In the genomic region with DNA sequence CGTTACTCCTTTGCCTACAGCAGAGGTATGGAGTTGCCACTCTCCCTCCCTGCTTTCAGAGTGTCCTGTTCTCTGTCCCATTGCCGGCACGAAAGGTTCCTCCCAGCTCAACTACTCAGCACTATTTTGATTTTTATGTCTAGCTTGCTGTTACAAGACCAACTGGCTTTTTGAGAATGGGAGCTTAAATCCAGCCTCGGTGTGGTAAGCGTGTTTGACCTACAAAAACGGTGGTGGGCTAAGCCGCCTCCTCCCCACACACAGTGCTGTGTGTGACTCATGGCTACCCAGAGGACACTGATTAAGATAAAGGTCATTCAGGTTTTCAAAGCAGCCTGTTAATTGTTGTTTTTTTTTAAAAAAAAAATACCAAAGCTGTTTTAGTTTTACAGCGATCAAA, we compare ENCODE assay signal across 22 cellular contexts.
A peak's percentile ranks its signal among the peaks of the same experiment; 100 is the strongest.
DNase-seq lines count a peak whose midpoint lies in the region; ATAC-seq, FAIRE-seq and TF ChIP-seq lines count a peak whose summit lies in the region.
"Had no signal": no experiment of that assay in that cellular context is flagged by ENCODE, and none has a peak within 500 bp of the region (broad histone marks: within the 10 kb centered on the region; RNA-seq: fewer than 3 reads in every experiment).

No MANE protein-coding gene starts in this region.

- FAIRE-seq in astrocyte (lab: Jason Lieb, UNC) = no peak
- FAIRE-seq: GM12878, islet of Langerhans had no signal

- H3K9ac ChIP-seq in BLaER1 treated with 17β-estradiol and CSF1 and Interleukin-3, amounts not matched to agents 10 nM and 100 nM = peak overlapping the region in 9 of 11 experiments; percentile 24 to 68 (median 50); a peak in 16 of 22 replicates
- H3K9ac ChIP-seq in astrocyte (ENCODE audit: low read length) (peak overlapping the region; percentile 27), mesendoderm (ENCODE audit: low read length) (no peak overlapping the region)

- ATAC-seq in GM19328 (IDR thresholded peaks at IDR 0.05; ENCODE audit: unreplicated experiment) = no peak
- no peak for ATAC-seq in GM21367 (IDR thresholded peaks at IDR 0.05; ENCODE audit: unreplicated experiment)
- ATAC-seq in HG03045 (IDR thresholded peaks at IDR 0.05; ENCODE audit: unreplicated experiment) = no peak
- ATAC-seq: GM12878, psoas muscle had no signal

- H3K9me3 Mint-ChIP-seq in astrocyte (ENCODE audit: unreplicated experiment) = no peaks in the 10 kb centered on the region
- H3K9me3 Mint-ChIP-seq: nephron had no signal

- H3K27me3 ChIP-seq in BLaER1 treated with 17β-estradiol and CSF1 and Interleukin-3, amounts not matched to agents 10 nM and 100 nM = no peaks in the 10 kb centered on the region
- H3K27me3 ChIP-seq in astrocyte (ENCODE audit: insufficient read depth, low read length) = no peaks in the 10 kb centered on the region
- no peaks in the 10 kb centered on the region for H3K27me3 ChIP-seq in mesendoderm (ENCODE audit: insufficient read depth, low read length, poor library complexity)
- H3K27me3 ChIP-seq: colonic mucosa, heart left ventricle, MG63 had no signal

- TF ChIP-seq CTCF in astrocyte (IDR thresholded peaks at IDR 0.05; ENCODE audit: insufficient read depth, low read depth, low read length) = no peak

- no peaks in the 10 kb centered on the region for H3K9me3 ChIP-seq in BLaER1 treated with 17β-estradiol and CSF1 and Interleukin-3, amounts not matched to agents 10 nM and 100 nM (replicated peaks in 1 of 11)
- H3K9me3 ChIP-seq in astrocyte (ENCODE audit: insufficient read depth, low read depth, low read length) = no peaks in the 10 kb centered on the region
- H3K9me3 ChIP-seq: Caco-2, colonic mucosa, HAP-1, heart left ventricle, MG63, psoas muscle had no signal

- H3K4me3 ChIP-seq in BLaER1 treated with 17β-estradiol and CSF1 and Interleukin-3, amounts not matched to agents 10 nM and 100 nM = peak overlapping the region in 4 of 10 experiments; percentile 4 to 32 (median 13); a peak in 5 of 20 replicates
- H3K4me3 ChIP-seq in astrocyte (ENCODE audit: insufficient read depth, low read depth, low read length) (no peak overlapping the region), mesendoderm (ENCODE audit: low read length) (no peak overlapping the region)
- H3K4me3 ChIP-seq: colonic mucosa, GM12878, HAP-1, heart left ventricle, MG63, psoas muscle had no signal

- H3K4me3 Mint-ChIP-seq in astrocyte (ENCODE audit: unreplicated experiment) = no peak overlapping the region
- H3K4me3 Mint-ChIP-seq: nephron had no signal

- no peaks in the 10 kb centered on the region for H3K36me3 Mint-ChIP-seq in astrocyte (ENCODE audit: low read depth, unreplicated experiment)

- peaks cover 5% of the 10 kb centered on the region for H3K4me1 Mint-ChIP-seq in astrocyte (ENCODE audit: low read depth, unreplicated experiment)

- no peak overlapping the region for H2BK5ac ChIP-seq in mesendoderm (ENCODE audit: low read length)

- H3K4me1 ChIP-seq in BLaER1 treated with 17β-estradiol and CSF1 and Interleukin-3, amounts not matched to agents 10 nM and 100 nM = peaks cover 61 to 84% (median 72%) of the 10 kb centered on the region in 10 experiments
- H3K4me1 ChIP-seq in astrocyte (ENCODE audit: insufficient read depth, low read length) (peaks cover 24% of the 10 kb centered on the region), mesendoderm (ENCODE audit: control insufficient read depth, low read depth, low read length) (peaks cover under 1% of the 10 kb centered on the region)
- H3K4me1 ChIP-seq: Caco-2, colonic mucosa, HAP-1, psoas muscle had no signal

- H3K18ac ChIP-seq in mesendoderm (ENCODE audit: low read length) = no peak overlapping the region

- H4K5ac ChIP-seq in mesendoderm (ENCODE audit: low read length) = no peak overlapping the region

- H3K4ac ChIP-seq in mesendoderm (ENCODE audit: low read depth, low read length) = peak overlapping the region; percentile 58

- peak overlapping the region; percentile 29 for H3K56ac ChIP-seq in mesendoderm (ENCODE audit: low read length)

- WGBS in mesendoderm (ENCODE audit: extremely low coverage, insufficient coverage, low lambda C conversion rate) = no CpG with 5 or more reads among the region's 8 CpGs

- H3K36me3 ChIP-seq in BLaER1 treated with 17β-estradiol and CSF1 and Interleukin-3, amounts not matched to agents 10 nM and 100 nM = no peaks in the 10 kb centered on the region
- no peaks in the 10 kb centered on the region for H3K36me3 ChIP-seq in astrocyte (ENCODE audit: insufficient read depth, low read length)
- H3K36me3 ChIP-seq in mesendoderm (ENCODE audit: control insufficient read depth, insufficient read depth, low read length) = no peaks in the 10 kb centered on the region
- H3K36me3 ChIP-seq: colonic mucosa, HAP-1, heart left ventricle, MG63 had no signal

- DNase-seq in M059J (ENCODE audit: low read depth) (peak; percentile 80), astrocyte (ENCODE audit: low read depth) (peak; percentile 62), mesendoderm (no peak), NCI-H1694 treated with DMSO at 0.1 percent for 48 hours (lab: John Stamatoyannopoulos, UW) (no peak)
- DNase-seq: activated effector memory CD4-positive, alpha-beta T cell treated with Interleukin-2 at 50 U/mL for 16 hours; anterior cingulate cortex; Caco-2; colonic mucosa; heart left ventricle; MG63; NCI-H82; psoas muscle; SW 1271 had no signal

- H3K27me3 Mint-ChIP-seq in astrocyte (ENCODE audit: low read depth, unreplicated experiment) = no peaks in the 10 kb centered on the region

- H3K4me2 ChIP-seq in BLaER1 treated with 17β-estradiol and CSF1 and Interleukin-3, amounts not matched to agents 10 nM and 100 nM = peak overlapping the region; percentile 78 to 94 (median 86)
- H3K4me2 ChIP-seq in astrocyte (ENCODE audit: low read length) (peak overlapping the region; percentile 27), mesendoderm (ENCODE audit: low read length) (no peak overlapping the region)

- no peaks in the 10 kb centered on the region for H3K79me1 ChIP-seq in mesendoderm (ENCODE audit: low read length)

- no peak overlapping the region for H4K8ac ChIP-seq in mesendoderm (ENCODE audit: low read depth, low read length)

- peak overlapping the region in 9 of 11 experiments; percentile 74 to 87 (median 79); a peak in 18 of 22 replicates for H3K27ac ChIP-seq in BLaER1 treated with 17β-estradiol and CSF1 and Interleukin-3, amounts not matched to agents 10 nM and 100 nM
- H3K27ac ChIP-seq in astrocyte (ENCODE audit: low read depth, low read length) (peak overlapping the region; percentile 13), mesendoderm (ENCODE audit: low read depth, low read length) (no peak overlapping the region)
- H3K27ac ChIP-seq: colonic mucosa, epithelial cell of prostate, heart left ventricle, psoas muscle had no signal

- no peak overlapping the region for H3K23ac ChIP-seq in mesendoderm (ENCODE audit: low read length)

- H2BK120ac ChIP-seq in mesendoderm (ENCODE audit: low read depth, low read length) = no peak overlapping the region

- peak overlapping the region; percentile 66 for H3K27ac Mint-ChIP-seq in astrocyte (ENCODE audit: unreplicated experiment)
- H3K27ac Mint-ChIP-seq: nephron had no signal

- no peak overlapping the region for H2BK15ac ChIP-seq in mesendoderm (replicated peaks; ENCODE audit: low read depth)

- H4K20me1 ChIP-seq in BLaER1 treated with 17β-estradiol and CSF1 and Interleukin-3, amounts not matched to agents 10 nM and 100 nM = no peaks in the 10 kb centered on the region
- H4K20me1 ChIP-seq in astrocyte (ENCODE audit: insufficient read depth, low read length) = no peaks in the 10 kb centered on the region

- peak overlapping the region; percentile 8 for H2AFZ ChIP-seq in astrocyte (ENCODE audit: low read depth, low read length)

- no peak overlapping the region for H2AK5ac ChIP-seq in mesendoderm (ENCODE audit: low read length)

- H3K79me2 ChIP-seq in astrocyte (ENCODE audit: insufficient read depth, low read length) (no peaks in the 10 kb centered on the region), mesendoderm (ENCODE audit: control insufficient read depth, insufficient read depth, low read length) (no peaks in the 10 kb centered on the region)

Comparison
In these comparisons a context has a peak if more than half of its experiments do, and no peak if none do; other contexts are left out.
1. DNase-seq: peak in M059J (single experiment) and astrocyte (single experiment); none in mesendoderm (single experiment) and NCI-H1694 treated with DMSO at 0.1 percent for 48 hours (single experiment).